21 cellular contexts compared by ENCODE assay signal in the genomic region with DNA sequence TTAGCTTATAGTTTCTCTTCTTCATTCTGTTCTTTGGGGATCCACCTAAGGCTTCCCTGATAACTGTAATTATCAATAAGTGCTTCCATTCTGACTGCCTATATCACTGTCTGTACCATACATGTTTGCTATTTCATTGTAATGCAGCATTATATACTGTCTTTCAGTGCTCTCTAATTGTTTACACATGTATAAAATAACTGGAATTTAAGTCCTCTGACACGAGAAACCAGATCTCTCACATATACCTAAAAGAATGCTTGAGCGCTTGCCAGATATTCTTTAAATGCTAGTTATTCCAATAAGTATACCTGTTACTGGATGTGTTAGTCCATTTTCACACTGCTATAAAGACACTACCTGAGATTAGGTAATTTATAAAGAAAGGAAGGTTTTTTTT. TPM values are rescaled to one million over a fixed set of nuclear protein-coding genes. Genes with fewer than 3 reads are reported as not detected.
"Had no signal": no experiment of that assay in that cellular context is flagged by ENCODE, and none has a peak within 500 bp of the region (broad histone marks: within the 10 kb centered on the region; RNA-seq: fewer than 3 reads in every experiment).

No MANE protein-coding gene starts in this region.

- DNase-seq: activated CD4-positive, alpha-beta T cell treated with anti-CD3 and anti-CD28 coated beads, Interleukin-2, amount 50 U/mL, for 1 hour; activated CD8-positive, alpha-beta memory T cell treated with anti-CD3 and anti-CD28 coated beads for 24 hours; aorta; esophagus squamous epithelium; glutamatergic neuron; hypothalamus; kidney glomerular epithelial cell; left ventricle myocardium superior; naive thymus-derived CD8-positive, alpha-beta T cell; small intestine; stimulated activated CD4-positive, alpha-beta T cell treated with anti-CD3 and anti-CD28 coated beads, Interleukin-4, amount 100 ng/mL, for 4 hours; stimulated activated CD8-positive, alpha-beta memory T cell treated with anti-CD3 and anti-CD28 coated beads, Interleukin-4, amount 100 ng/mL, for 48 hours; stimulated activated naive CD8-positive, alpha-beta T cell treated with anti-CD3 and anti-CD28 coated beads, Interleukin-15, Interleukin-2, amounts not matched to agents 100 U/mL and 50 U/mL, for 24 hours; T-cell; T1000; upper lobe of left lung had no signal

- ATAC-seq: activated CD4-positive, CD25-positive, alpha-beta regulatory T cell treated with anti-CD3 and anti-CD28 coated beads, Interleukin-2, amount 50 U/mL, for 24 hours; left ventricle myocardium superior; naive thymus-derived CD8-positive, alpha-beta T cell; stimulated activated naive CD8-positive, alpha-beta T cell treated with anti-CD3 and anti-CD28 coated beads, Interleukin-15, Interleukin-2, amounts not matched to agents 100 U/mL and 50 U/mL, for 24 hours; T-cell had no signal

- H3K27ac ChIP-seq: cardiac muscle cell, right atrium auricular region, upper lobe of left lung had no signal

- H3K9me3 ChIP-seq: esophagus squamous epithelium, right atrium auricular region, upper lobe of left lung had no signal

- H3K9me3 Mint-ChIP-seq: memory B cell; naive thymus-derived CD8-positive, alpha-beta T cell; T-cell had no signal

- H3K27me3 ChIP-seq: cardiac muscle cell, esophagus squamous epithelium, right atrium auricular region, upper lobe of left lung had no signal

- H3K27ac Mint-ChIP-seq: memory B cell; naive thymus-derived CD8-positive, alpha-beta T cell; T-cell had no signal

- H3K4me3 ChIP-seq: cardiac muscle cell, esophagus squamous epithelium, right atrium auricular region, upper lobe of left lung had no signal

RNA-seq across cellular contexts. Expression of a gene that starts 34.7 kb away (rescaled TPM):
- total RNA-seq: aorta; fibroblast of villous mesenchyme; left ventricle myocardium superior; naive thymus-derived CD8-positive, alpha-beta T cell; right atrium auricular region; T-cell had no signal

RNA-seq across cellular contexts. Expression of a gene that starts 39.4 kb away (rescaled TPM):
- total RNA-seq: aorta; cardiac muscle cell; esophagus squamous epithelium; fibroblast of villous mesenchyme; naive thymus-derived CD8-positive, alpha-beta T cell; right atrium auricular region; T-cell had no signal
